In genomic region chr5:130514984-130515690, GRCh38 we compare ENCODE assay signal across 16 cellular contexts.
DNase-seq lines count a peak whose midpoint lies in the region; ATAC-seq, FAIRE-seq and TF ChIP-seq lines count a peak whose summit lies in the region.
"Had no signal": no experiment of that assay in that cellular context is flagged by ENCODE, and none has a peak within 500 bp of the region (broad histone marks: within the 10 kb centered on the region; RNA-seq: fewer than 3 reads in every experiment).

No MANE protein-coding gene starts in this region.

- H3K36me3 ChIP-seq in astrocyte (ENCODE audit: insufficient read depth, low read length): no peaks in the 10 kb centered on the region
- H3K36me3 ChIP-seq: vagina had no signal

- no peaks in the 10 kb centered on the region for H3K27me3 ChIP-seq in astrocyte (ENCODE audit: insufficient read depth, low read length)
- H3K27me3 ChIP-seq: vagina had no signal

- H3K27ac ChIP-seq in astrocyte (ENCODE audit: low read depth, low read length): peak overlapping the region; percentile 58
- H3K27ac ChIP-seq: vagina had no signal

- no peaks in the 10 kb centered on the region for H4K20me1 ChIP-seq in astrocyte (ENCODE audit: insufficient read depth, low read length)

- no peak overlapping the region for H3K4me3 ChIP-seq in astrocyte (ENCODE audit: insufficient read depth, low read depth, low read length)
- H3K4me3 ChIP-seq: vagina had no signal

- H3K9me3 Mint-ChIP-seq in astrocyte (ENCODE audit: unreplicated experiment): peaks cover 16% of the 10 kb centered on the region
- H3K9me3 Mint-ChIP-seq in activated CD4-positive, alpha-beta T cell treated with anti-CD3 and anti-CD28 coated beads, Interleukin-2, amount 10 ng/mL, durations not matched to agents 7 days and 5 days: peaks cover 10% of the 10 kb centered on the region

- H3K27me3 Mint-ChIP-seq in astrocyte (ENCODE audit: low read depth, unreplicated experiment): no peaks in the 10 kb centered on the region
- H3K27me3 Mint-ChIP-seq in activated CD4-positive, alpha-beta T cell treated with anti-CD3 and anti-CD28 coated beads, Interleukin-2, amount 10 ng/mL, durations not matched to agents 7 days and 5 days: no peaks in the 10 kb centered on the region
- H3K27me3 Mint-ChIP-seq: activated B cell treated with CpG ODN at 0.5 μM for 24 hours; activated naive CD8-positive, alpha-beta T cell treated with anti-CD3 and anti-CD28 coated beads, Interleukin-2, amount 50 U/mL, for 24 hours; B cell had no signal

- peak; percentile 76 for FAIRE-seq in astrocyte (lab: Jason Lieb, UNC)

- no peak for ATAC-seq in HG02642 (IDR thresholded peaks at IDR 0.05; ENCODE audit: poor library complexity, unreplicated experiment)
- ATAC-seq: activated naive CD8-positive, alpha-beta T cell treated with anti-CD3 and anti-CD28 coated beads, Interleukin-2, amount 50 U/mL, for 24 hours had no signal

- POLR2A ChIA-PET in activated CD4-positive, alpha-beta T cell treated with anti-CD3 and anti-CD28 coated beads, Interleukin-2, amount 10 ng/mL, durations not matched to agents 7 days and 5 days (lab: Charles Lee): no interaction called here

- no peak overlapping the region for H3K9ac ChIP-seq in astrocyte (ENCODE audit: low read length)

- peaks cover 15% of the 10 kb centered on the region for H3K4me1 Mint-ChIP-seq in astrocyte (ENCODE audit: low read depth, unreplicated experiment)
- H3K4me1 Mint-ChIP-seq in activated CD4-positive, alpha-beta T cell treated with anti-CD3 and anti-CD28 coated beads, Interleukin-2, amount 10 ng/mL, durations not matched to agents 7 days and 5 days: no peaks in the 10 kb centered on the region
- H3K4me1 Mint-ChIP-seq: activated B cell treated with CpG ODN at 0.5 μM for 24 hours; activated naive CD8-positive, alpha-beta T cell treated with anti-CD3 and anti-CD28 coated beads, Interleukin-2, amount 50 U/mL, for 24 hours; B cell had no signal

- H3K36me3 Mint-ChIP-seq in astrocyte (ENCODE audit: low read depth, unreplicated experiment): peaks cover 4% of the 10 kb centered on the region
- H3K36me3 Mint-ChIP-seq in activated CD4-positive, alpha-beta T cell treated with anti-CD3 and anti-CD28 coated beads, Interleukin-2, amount 10 ng/mL, durations not matched to agents 7 days and 5 days (ENCODE audit: low read depth): no peaks in the 10 kb centered on the region

- H3K4me1 ChIP-seq in astrocyte (ENCODE audit: insufficient read depth, low read length): peaks cover 10% of the 10 kb centered on the region
- H3K4me1 ChIP-seq: vagina had no signal

- CTCF ChIA-PET in activated CD4-positive, alpha-beta T cell treated with anti-CD3 and anti-CD28 coated beads, Interleukin-2, amount 10 ng/mL, durations not matched to agents 7 days and 5 days (lab: Charles Lee): no interaction called here

- H2AFZ ChIP-seq in astrocyte (ENCODE audit: low read depth, low read length): no peak overlapping the region

- H3K9me3 ChIP-seq in astrocyte (ENCODE audit: insufficient read depth, low read depth, low read length): peaks cover 3% of the 10 kb centered on the region
- H3K9me3 ChIP-seq: vagina had no signal

- H3K4me2 ChIP-seq in astrocyte (ENCODE audit: low read length): peak overlapping the region; percentile 24

- peak overlapping the region; percentile 56 for H3K27ac Mint-ChIP-seq in astrocyte (ENCODE audit: unreplicated experiment)
- no peak overlapping the region for H3K27ac Mint-ChIP-seq in activated CD4-positive, alpha-beta T cell treated with anti-CD3 and anti-CD28 coated beads, Interleukin-2, amount 10 ng/mL, durations not matched to agents 7 days and 5 days
- H3K27ac Mint-ChIP-seq: activated B cell treated with CpG ODN at 0.5 μM for 24 hours; activated naive CD8-positive, alpha-beta T cell treated with anti-CD3 and anti-CD28 coated beads, Interleukin-2, amount 50 U/mL, for 24 hours; B cell had no signal

- peak; percentile 13 for DNase-seq in AG08395 (ENCODE audit: low spot score)
- peak; percentile 92 for DNase-seq in HT1080 (ENCODE audit: low read depth)
- DNase-seq in astrocyte (ENCODE audit: low read depth): peak; percentile 93
- peak; percentile 84 for DNase-seq in foreskin melanocyte
- no peak for DNase-seq in SIG-M5 treated with dmso at 0.1 percent for 504 hours (lab: John Stamatoyannopoulos, UW; ENCODE audit: unreplicated experiment)
- no peak for DNase-seq in activated CD4-positive, CD25-positive, alpha-beta regulatory T cell (lab: John Stamatoyannopoulos, UW)
- DNase-seq in activated CD4-positive, alpha-beta T cell treated with anti-CD3 and anti-CD28 coated beads, Interleukin-2, amount 10 ng/mL, durations not matched to agents 7 days and 5 days: no peak
- DNase-seq: activated B cell treated with CpG ODN at 0.5 μM for 24 hours; activated naive CD8-positive, alpha-beta T cell treated with anti-CD3 and anti-CD28 coated beads, Interleukin-2, amount 50 U/mL, for 24 hours; activated T-cell treated with anti-CD3 and anti-CD28 coated beads, Interleukin-2, amount 50 U/mL, for 1 hour; GDM1; NCI-H1417 treated with DMSO at 0.1 percent for 48 hours; NCI-H524 treated with DMSO at 0.1 percent for 48 hours had no signal

- no peaks in the 10 kb centered on the region for H3K79me2 ChIP-seq in astrocyte (ENCODE audit: insufficient read depth, low read length)

- TF ChIP-seq CTCF in astrocyte (IDR thresholded peaks at IDR 0.05; ENCODE audit: insufficient read depth, low read depth, low read length): no peak

- H3K4me3 Mint-ChIP-seq in astrocyte (ENCODE audit: unreplicated experiment): no peak overlapping the region
- H3K4me3 Mint-ChIP-seq in activated CD4-positive, alpha-beta T cell treated with anti-CD3 and anti-CD28 coated beads, Interleukin-2, amount 10 ng/mL, durations not matched to agents 7 days and 5 days: no peak overlapping the region
- H3K4me3 Mint-ChIP-seq: activated B cell treated with CpG ODN at 0.5 μM for 24 hours; activated naive CD8-positive, alpha-beta T cell treated with anti-CD3 and anti-CD28 coated beads, Interleukin-2, amount 50 U/mL, for 24 hours; B cell had no signal

Comparison
In these comparisons a context has a peak if more than half of its experiments do, and no peak if none do; other contexts are left out.
1. DNase-seq: peak in AG08395 (single experiment), HT1080 (single experiment), astrocyte (single experiment) and foreskin melanocyte (single experiment); none in SIG-M5 treated with dmso at 0.1 percent for 504 hours (single experiment), activated CD4-positive, CD25-positive, alpha-beta regulatory T cell (0 of 4) and activated CD4-positive, alpha-beta T cell treated with anti-CD3 and anti-CD28 coated beads, Interleukin-2, amount 10 ng/mL, durations not matched to agents 7 days and 5 days (single experiment).